ENCODE assay signal across 8 cellular contexts in genomic region chr3:14947105-14947885, GRCh38. TPM values are rescaled to one million over a fixed set of nuclear protein-coding genes. Genes with fewer than 3 reads are reported as not detected.
A peak's percentile ranks its signal among the peaks of the same experiment; 100 is the strongest.
DNase-seq lines count a peak whose midpoint lies in the region; ATAC-seq and TF ChIP-seq lines count a peak whose summit lies in the region.

Gene NR2C2 (plus strand): TSS chr3:14947583. CDS start chr3:15003915, 56,332 bp downstream.

- 0 to 1% methylated on average over 56 to 108 of the region's 108 CpGs for WGBS in aorta, 2 donors

- H3K27me3 ChIP-seq in ascending aorta (no peaks in the 10 kb centered on the region), aorta (ENCODE audit: control insufficient read depth in 1 of 2, insufficient read depth in 2 of 2, low read length in 1 of 2) (no peaks in the 10 kb centered on the region)

- peak within 1 kb of the TSS; percentile 85 to 96 for H3K4me3 ChIP-seq in ascending aorta
- H3K4me3 ChIP-seq in aorta (ENCODE audit: low read length in 2 of 2) = peak within 1 kb of the TSS; percentile 93 to 97

- H3K36me3 ChIP-seq in ascending aorta = peaks cover 19 to 28% of the 10 kb centered on the region in 2 donors
- no peaks in the 10 kb centered on the region for H3K36me3 ChIP-seq in aorta (ENCODE audit: control insufficient read depth in 1 of 2, insufficient read depth in 2 of 2, low read length in 1 of 2)

- TF ChIP-seq POLR2A in GM15510 (IDR thresholded peaks at IDR 0.05; ENCODE audit: borderline replicate concordance, extremely low read depth, insufficient read length) = peak; percentile 96

- peaks cover 0 to 24% of the 10 kb centered on the region in 2 donors for H3K4me1 ChIP-seq in ascending aorta
- peaks cover 0 to 7% of the 10 kb centered on the region in 2 donors for H3K4me1 ChIP-seq in aorta (ENCODE audit: control insufficient read depth in 1 of 2, insufficient read depth in 2 of 2, low read length in 2 of 2)

- DNase-seq in NCI-H1930 (lab: John Stamatoyannopoulos, UW) (peak; percentile 35 to 84), T-helper 22 cell (ENCODE audit: low read depth) (peak; percentile 80), ascending aorta (ENCODE audit: low spot score in 2 of 2) (peak; percentile 65 to 93), hepatic stellate cell (ENCODE audit: low spot score) (peak; percentile 83), retina (peak; percentile 86), aorta (peak; percentile 93 to 96)

- intact Hi-C loops in ascending aorta (cut with DNase I) (loop anchor here (2.0 to 10.0 kb wide), 4 partner anchors 118 to 545 kb away; partner anchors contain the start of genes MRPS25, RBSN and SLC6A6), aorta (cut with DNase I) (loop anchor here in 1 of 2 donors (1.0 to 10.0 kb wide), 2 partner anchors 258 to 296 kb away; partner anchors contain the start of genes CAPN7 and CCDC174)

- no peaks in the 10 kb centered on the region for H3K9me3 ChIP-seq in ascending aorta
- no peaks in the 10 kb centered on the region for H3K9me3 ChIP-seq in aorta (ENCODE audit: control insufficient read depth, low read length)

- peak in 1 of 3 experiments; percentile 12 for TF ChIP-seq CTCF in ascending aorta (IDR thresholded peaks at IDR 0.05)

- H3K27ac ChIP-seq in ascending aorta = peak within 1 kb of the TSS; percentile 97 to 98
- H3K27ac ChIP-seq in aorta (ENCODE audit: low read depth in 1 of 2, low read length in 2 of 2) = peak within 1 kb of the TSS; percentile 85 to 99

- ATAC-seq in HG02840 (IDR thresholded peaks at IDR 0.05; ENCODE audit: low FRiP score, unreplicated experiment) (peak; percentile 54), aorta (ENCODE audit: low FRiP score) (peak; percentile 84)

RNA-seq across cellular contexts. Expression of gene NR2C2, which starts in this region (rescaled TPM):
- 23.5 TPM for total RNA-seq in ascending aorta
- total RNA-seq in aorta = 10 to 100 TPM; 51.8 to 55.7 TPM
- 10 to 100 TPM in 1 of 2 donors, 1 to 10 TPM in 1; 4.3 to 13.0 TPM for polyA plus RNA-seq in aorta

Comparison
In these comparisons a context has a peak if more than half of its experiments do, and no peak if none do; other contexts are left out.
1. Peak in every context shown above with its lines: DNase-seq, ATAC-seq, H3K4me3 ChIP-seq and H3K27ac ChIP-seq.